Comparison of ENCODE assay signal across 22 cellular contexts in genomic region chr16:25959216-25959615, GRCh38.
DNase-seq lines count a peak whose midpoint lies in the region; ATAC-seq and TF ChIP-seq lines count a peak whose summit lies in the region.
"Had no signal": no experiment of that assay in that cellular context is flagged by ENCODE, and none has a peak within 500 bp of the region (broad histone marks: within the 10 kb centered on the region; RNA-seq: fewer than 3 reads in every experiment).

No MANE protein-coding gene starts in this region.

- WGBS in transverse colon (ENCODE audit: low coverage in 1 of 2), 2 donors, result 60 to 63% methylated on average over 1 to 2 of the region's 2 CpGs

- no peak overlapping the region for H3K27ac ChIP-seq in colonic mucosa
- peak overlapping the region in 1 of 4 donors; percentile 35 for H3K27ac ChIP-seq in transverse colon
- H3K27ac ChIP-seq in left ventricle myocardium inferior (replicated peaks), result no peak overlapping the region
- H3K27ac ChIP-seq: A549; BLaER1 treated with 17β-estradiol and CSF1 and Interleukin-3, amounts not matched to agents 10 nM and 100 nM had no signal

- no peaks in the 10 kb centered on the region for H3K9me3 ChIP-seq in colonic mucosa
- H3K9me3 ChIP-seq in transverse colon, result no peaks in the 10 kb centered on the region
- H3K9me3 ChIP-seq in left ventricle myocardium inferior (replicated peaks), result no peaks in the 10 kb centered on the region
- H3K9me3 ChIP-seq: A549; BE2C; BLaER1 treated with 17β-estradiol and CSF1 and Interleukin-3, amounts not matched to agents 10 nM and 100 nM had no signal

- H3K36me3 ChIP-seq in colonic mucosa (no peaks in the 10 kb centered on the region), transverse colon (no peaks in the 10 kb centered on the region), left ventricle myocardium inferior (no peaks in the 10 kb centered on the region)
- H3K36me3 ChIP-seq: BE2C; BLaER1 treated with 17β-estradiol and CSF1 and Interleukin-3, amounts not matched to agents 10 nM and 100 nM had no signal

- H3K27ac Mint-ChIP-seq in nephron, result peak overlapping the region; percentile 60 to 81 (median 69)
- H3K27ac Mint-ChIP-seq: CD14-positive monocyte; CD4-positive, alpha-beta T cell; CD8-positive, alpha-beta memory T cell; GM23338; H9 had no signal

- H3K36me3 Mint-ChIP-seq in nephron (ENCODE audit: low read depth), result no peaks in the 10 kb centered on the region
- H3K36me3 Mint-ChIP-seq: CD14-positive monocyte; CD8-positive, alpha-beta memory T cell had no signal

- H3K27me3 ChIP-seq in colonic mucosa, result no peaks in the 10 kb centered on the region
- no peaks in the 10 kb centered on the region for H3K27me3 ChIP-seq in transverse colon
- H3K27me3 ChIP-seq in left ventricle myocardium inferior (ENCODE audit: low read depth), result no peaks in the 10 kb centered on the region
- H3K27me3 ChIP-seq: BE2C; BLaER1 treated with 17β-estradiol and CSF1 and Interleukin-3, amounts not matched to agents 10 nM and 100 nM had no signal

- H3K9ac ChIP-seq in colonic mucosa (ENCODE audit: low read depth in 2 of 2, low read length in 2 of 2), result no peak overlapping the region
- H3K9ac ChIP-seq: BLaER1 treated with 17β-estradiol and CSF1 and Interleukin-3, amounts not matched to agents 10 nM and 100 nM had no signal

- no peak overlapping the region for H3K4me3 Mint-ChIP-seq in nephron
- H3K4me3 Mint-ChIP-seq: CD14-positive monocyte; CD4-positive, alpha-beta T cell; CD8-positive, alpha-beta memory T cell; GM23338; H9 had no signal

- DNase-seq in colonic mucosa (peak; percentile 20), left kidney (ENCODE audit: low read depth, low spot score) (peak; percentile 11), transverse colon (peak; percentile 20), DMS79 (lab: John Stamatoyannopoulos, UW) (no peak), left ventricle myocardium inferior (no peak)
- DNase-seq: 8988T; ACHN; AML-193; BE2C; CD4-positive, alpha-beta T cell; CD8-positive, alpha-beta memory T cell; DMS 273 treated with DMSO at 0.1 percent for 48 hours; DMS79 treated with DMSO at 0.1 percent for 48 hours; GF-D8; H9 had no signal

- H3K4me3 ChIP-seq in colonic mucosa (no peak overlapping the region), transverse colon (no peak overlapping the region), left ventricle myocardium inferior (no peak overlapping the region)
- H3K4me3 ChIP-seq: A549; BLaER1 treated with 17β-estradiol and CSF1 and Interleukin-3, amounts not matched to agents 10 nM and 100 nM; GM23338 had no signal

- no peak for TF ChIP-seq POLR2A in transverse colon (IDR thresholded peaks at IDR 0.05)

- no peaks in the 10 kb centered on the region for H3K27me3 Mint-ChIP-seq in nephron (ENCODE audit: low read depth)

- no peak for ATAC-seq in HG02610 (IDR thresholded peaks at IDR 0.05; ENCODE audit: unreplicated experiment)
- ATAC-seq: A549, GM23338, HCT116 had no signal

- TF ChIP-seq CTCF in colonic mucosa (IDR thresholded peaks at IDR 0.05), result no peak
- TF ChIP-seq CTCF in nephron (IDR thresholded peaks at IDR 0.05; ENCODE audit: unreplicated experiment in 3 of 3), result no peak
- peak in 1 of 5 experiments; percentile 14 for TF ChIP-seq CTCF in transverse colon (IDR thresholded peaks at IDR 0.05)
- TF ChIP-seq CTCF in left ventricle myocardium inferior (IDR thresholded peaks at IDR 0.05; ENCODE audit: borderline replicate concordance), result no peak

- TF ChIP-seq EP300 in transverse colon (IDR thresholded peaks at IDR 0.05; ENCODE audit: low read depth), result no peak

- H3K4me1 ChIP-seq in colonic mucosa (no peaks in the 10 kb centered on the region), transverse colon (peaks cover 0 to 6% (median 0%) of the 10 kb centered on the region in 4 donors), left ventricle myocardium inferior (no peaks in the 10 kb centered on the region)
- H3K4me1 ChIP-seq: A549, BE2C had no signal

- peaks cover 7% of the 10 kb centered on the region for H3K9me3 Mint-ChIP-seq in nephron

- intact Hi-C loops in colonic mucosa (cut with DNase I), result no loop called here
- intact Hi-C loops in transverse colon (cut with DNase I; ENCODE audit: low total_unique reads), result no loop called here
- intact Hi-C loops in left ventricle myocardium inferior (cut with micrococcal nuclease), result no loop called here

- H3K4me1 Mint-ChIP-seq in nephron, result no peaks in the 10 kb centered on the region
- H3K4me1 Mint-ChIP-seq: CD14-positive monocyte; CD8-positive, alpha-beta memory T cell; GM23338; H9 had no signal

- in situ Hi-C loops in transverse colon (cut with MboI; ENCODE audit: low pct_ligation_motif_present in 1 of 4, low pct_unique_long_range_greater_than_20kb in 1 of 4, low sequenced_read_pairs in 3 of 4), result no loop called here

Comparison
In these comparisons a context has a peak if more than half of its experiments do, and no peak if none do; other contexts are left out.
1. DNase-seq: peak in colonic mucosa (single experiment), left kidney (single experiment) and transverse colon (single experiment); none in DMS79 (single experiment) and left ventricle myocardium inferior (single experiment).